In genomic region chrX:129678176-129678880, GRCh38 we compare ENCODE assay signal across 9 cellular contexts.
DNase-seq lines count a peak whose midpoint lies in the region; ATAC-seq and TF ChIP-seq lines count a peak whose summit lies in the region.
"Had no signal": no experiment of that assay in that cellular context is flagged by ENCODE, and none has a peak within 500 bp of the region (broad histone marks: within the 10 kb centered on the region; RNA-seq: fewer than 3 reads in every experiment).

No MANE protein-coding gene starts in this region.

- peaks cover 12% of the 10 kb centered on the region for H3K36me3 Mint-ChIP-seq in stimulated activated memory B cell treated with anti-CD40 and anti-IgM and Interleukin-4, amounts not matched to agents 10 μg/mL and 1 μg/mL and 100 μg/mL, for 72 hours

- DNase-seq in AML-193 (lab: John Stamatoyannopoulos, UW): peak; percentile 28 to 46
- peak; percentile 69 for DNase-seq in NCI-H1105 (lab: John Stamatoyannopoulos, UW)
- DNase-seq in central memory CD4-positive, alpha-beta T cell: peak; percentile 47
- DNase-seq in left kidney (ENCODE audit: low read depth, low spot score): peak; percentile 66

- H3K4me3 ChIP-seq in WI38 (ENCODE audit: low read depth, low read length): peak overlapping the region; percentile 31

- no peaks in the 10 kb centered on the region for H3K9me3 Mint-ChIP-seq in stimulated activated memory B cell treated with anti-CD40 and anti-IgM and Interleukin-4, amounts not matched to agents 10 μg/mL and 1 μg/mL and 100 μg/mL, for 72 hours
- H3K9me3 Mint-ChIP-seq: neural crest cell had no signal

- H3K27me3 Mint-ChIP-seq in stimulated activated memory B cell treated with anti-CD40 and anti-IgM and Interleukin-4, amounts not matched to agents 10 μg/mL and 1 μg/mL and 100 μg/mL, for 72 hours: no peaks in the 10 kb centered on the region

- ATAC-seq in GM19395 (IDR thresholded peaks at IDR 0.05; ENCODE audit: unreplicated experiment) (peak; percentile 53), HG03342 (IDR thresholded peaks at IDR 0.05; ENCODE audit: unreplicated experiment) (no peak)
- ATAC-seq in stimulated activated memory B cell treated with anti-CD40 and anti-IgM and Interleukin-4, amounts not matched to agents 10 μg/mL and 1 μg/mL and 100 μg/mL, for 72 hours: peak; percentile 98

- H3K4me1 Mint-ChIP-seq in stimulated activated memory B cell treated with anti-CD40 and anti-IgM and Interleukin-4, amounts not matched to agents 10 μg/mL and 1 μg/mL and 100 μg/mL, for 72 hours: peaks cover 13% of the 10 kb centered on the region
- H3K4me1 Mint-ChIP-seq: neural crest cell had no signal

- no peak for TF ChIP-seq CTCF in WI38 (IDR thresholded peaks at IDR 0.05; ENCODE audit: low read depth, low read length)

- H3K4me3 Mint-ChIP-seq in stimulated activated memory B cell treated with anti-CD40 and anti-IgM and Interleukin-4, amounts not matched to agents 10 μg/mL and 1 μg/mL and 100 μg/mL, for 72 hours: peak overlapping the region; percentile 62
- H3K4me3 Mint-ChIP-seq: neural crest cell had no signal

- H3K27ac Mint-ChIP-seq in stimulated activated memory B cell treated with anti-CD40 and anti-IgM and Interleukin-4, amounts not matched to agents 10 μg/mL and 1 μg/mL and 100 μg/mL, for 72 hours: peak overlapping the region; percentile 79
